8 cellular contexts compared by ENCODE assay signal in genomic region chr15:81410318-81410753, GRCh38. TPM values are rescaled to one million over a fixed set of nuclear protein-coding genes. Genes with fewer than 3 reads are reported as not detected.
DNase-seq lines count a peak whose midpoint lies in the region; ATAC-seq and TF ChIP-seq lines count a peak whose summit lies in the region.

No MANE protein-coding gene starts in this region.

- peak; percentile 92 for TF ChIP-seq CTCF in chondrocyte (IDR thresholded peaks at IDR 0.05)
- TF ChIP-seq CTCF in thoracic aorta (IDR thresholded peaks at IDR 0.05), result peak; percentile 11

- no peaks in the 10 kb centered on the region for H3K36me3 Mint-ChIP-seq in chondrocyte (ENCODE audit: low read depth)

- no peak overlapping the region for H3K27ac Mint-ChIP-seq in chondrocyte (ENCODE audit: unreplicated experiment)

- no peaks in the 10 kb centered on the region for H3K9me3 ChIP-seq in thoracic aorta

- H3K4me3 Mint-ChIP-seq in chondrocyte (ENCODE audit: unreplicated experiment), result no peak overlapping the region

- no peak overlapping the region for H3K4me3 ChIP-seq in thoracic aorta

- peak; percentile 9 for DNase-seq in activated CD4-positive, alpha-beta T cell treated with anti-CD3 and anti-CD28 coated beads for 48 hours
- DNase-seq in activated CD4-positive, alpha-beta T cell treated with anti-CD3 and anti-CD28 coated beads, Interleukin-2, amount 50 U/mL, for 48 hours, result no peak
- DNase-seq in LHCN-M2 (ENCODE audit: low read depth) (peak; percentile 74), OCI-M1 (lab: John Stamatoyannopoulos, UW) (peak; percentile 76), chondrocyte (ENCODE audit: low spot score) (no peak), kidney glomerular epithelial cell (lab: John Stamatoyannopoulos, UW) (peak; percentile 54), thoracic aorta (ENCODE audit: low spot score) (peak; percentile 9), GOT3 (lab: John Stamatoyannopoulos, UW) (no peak)

- H3K27ac ChIP-seq in thoracic aorta, result no peak overlapping the region

- peak; percentile 55 for ATAC-seq in thoracic aorta (ENCODE audit: insufficient number of reproducible peaks, low FRiP score, low read depth)

- H3K4me1 ChIP-seq in thoracic aorta (ENCODE audit: control insufficient read depth in 1 of 2, low read depth in 2 of 2), result no peaks in the 10 kb centered on the region

- peaks cover 11% of the 10 kb centered on the region for H3K27me3 Mint-ChIP-seq in chondrocyte (ENCODE audit: low read depth)

- H3K36me3 ChIP-seq in thoracic aorta, result no peaks in the 10 kb centered on the region

- H3K27me3 ChIP-seq in thoracic aorta (replicated peaks; ENCODE audit: insufficient read depth), result no peaks in the 10 kb centered on the region

- H3K4me1 Mint-ChIP-seq in chondrocyte (ENCODE audit: low read depth), result peaks cover 7% of the 10 kb centered on the region

- no peaks in the 10 kb centered on the region for H3K9me3 Mint-ChIP-seq in chondrocyte (ENCODE audit: low read depth)

RNA-seq across cellular contexts. Expression of gene TMC3, which starts 36.3 kb away (rescaled TPM):
- total RNA-seq in LHCN-M2 (2014; rRNA removed) (not detected in 2 replicates), chondrocyte (not detected in 3 replicates), thoracic aorta (under 1 TPM in 1 of 2 donors, not detected in 1; 0.54 TPM)
- 0.02 TPM for polyA plus RNA-seq in LHCN-M2 (2012)

Comparison
In these comparisons a context has a peak if more than half of its experiments do, and no peak if none do; other contexts are left out.
1. DNase-seq: peak in activated CD4-positive, alpha-beta T cell treated with anti-CD3 and anti-CD28 coated beads for 48 hours (single experiment), LHCN-M2 (single experiment), OCI-M1 (single experiment), kidney glomerular epithelial cell (single experiment) and thoracic aorta (single experiment); none in activated CD4-positive, alpha-beta T cell treated with anti-CD3 and anti-CD28 coated beads, Interleukin-2, amount 50 U/mL, for 48 hours (0 of 2), chondrocyte (single experiment) and GOT3 (single experiment).